ENCODE assay signal across 1 cellular context in genomic region chr2:232687382-232688160, GRCh38.
TF ChIP-seq lines count a peak whose summit lies in the region.

No MANE protein-coding gene starts in this region.

TF ChIP-seq in SK-N-SH, 30 proteins besides CTCF, POLR2A, EP300 and RAD21:
- TF ChIP-seq GATA2 (CRISPR knock-in tag; IDR thresholded peaks at IDR 0.05), result no peak
- TF ChIP-seq USF1 (IDR thresholded peaks at IDR 0.05; ENCODE audit: borderline replicate concordance, low read depth), result no peak
- no peak for TF ChIP-seq POLR2AphosphoS5 (IDR thresholded peaks at IDR 0.05; ENCODE audit: low read depth, low read length)
- TF ChIP-seq FOXJ3 (CRISPR knock-in tag; IDR thresholded peaks at IDR 0.05), result no peak
- TF ChIP-seq MEF2A (IDR thresholded peaks at IDR 0.05; ENCODE audit: borderline replicate concordance, low read depth), result no peak
- no peak for TF ChIP-seq TEAD4 (IDR thresholded peaks at IDR 0.05; ENCODE audit: borderline replicate concordance, insufficient read depth)
- no peak for TF ChIP-seq YY1 (IDR thresholded peaks at IDR 0.05; ENCODE audit: low read depth)
- no peak for TF ChIP-seq USF2 (IDR thresholded peaks at IDR 0.05; ENCODE audit: borderline replicate concordance, low read depth, low read length)
- TF ChIP-seq FOXM1 (IDR thresholded peaks at IDR 0.05; ENCODE audit: low read depth), result no peak
- TF ChIP-seq NFIC (IDR thresholded peaks at IDR 0.05; ENCODE audit: borderline replicate concordance), result no peak
- TF ChIP-seq EZH2phosphoT487 (IDR thresholded peaks at IDR 0.05; ENCODE audit: borderline replicate concordance, low read depth), result no peak
- TF ChIP-seq GABPA (IDR thresholded peaks at IDR 0.05; ENCODE audit: low read depth), result no peak
- TF ChIP-seq RXRA (IDR thresholded peaks at IDR 0.05; ENCODE audit: borderline replicate concordance, low read depth), result no peak
- no peak for TF ChIP-seq SMC3 (IDR thresholded peaks at IDR 0.05; ENCODE audit: low read depth, low read length)
- no peak for TF ChIP-seq FOSL2 (IDR thresholded peaks at IDR 0.05; ENCODE audit: borderline replicate concordance, low read depth)
